1 cellular context compared by ENCODE assay signal in genomic region chr1:3474016-3474415, GRCh38.
TF ChIP-seq lines count a peak whose summit lies in the region.

No MANE protein-coding gene starts in this region.

TF ChIP-seq in HepG2, 621 proteins besides CTCF, POLR2A, EP300 and RAD21 (continued from another document):
- TF ChIP-seq SKIL (CRISPR knock-in tag; IDR thresholded peaks at IDR 0.05; ENCODE audit: borderline replicate concordance): peak; percentile 38; the same call in 1 of the 2 replicates
- TF ChIP-seq CBX5 (CRISPR knock-in tag; IDR thresholded peaks at IDR 0.05; ENCODE audit: borderline replicate concordance): no peak
- peak; percentile 62 for TF ChIP-seq AGO2 (optimal IDR thresholded peaks at IDR 0.05; ENCODE audit: low read depth, low read length)
